1 cellular context compared by ENCODE assay signal in the genomic region with DNA sequence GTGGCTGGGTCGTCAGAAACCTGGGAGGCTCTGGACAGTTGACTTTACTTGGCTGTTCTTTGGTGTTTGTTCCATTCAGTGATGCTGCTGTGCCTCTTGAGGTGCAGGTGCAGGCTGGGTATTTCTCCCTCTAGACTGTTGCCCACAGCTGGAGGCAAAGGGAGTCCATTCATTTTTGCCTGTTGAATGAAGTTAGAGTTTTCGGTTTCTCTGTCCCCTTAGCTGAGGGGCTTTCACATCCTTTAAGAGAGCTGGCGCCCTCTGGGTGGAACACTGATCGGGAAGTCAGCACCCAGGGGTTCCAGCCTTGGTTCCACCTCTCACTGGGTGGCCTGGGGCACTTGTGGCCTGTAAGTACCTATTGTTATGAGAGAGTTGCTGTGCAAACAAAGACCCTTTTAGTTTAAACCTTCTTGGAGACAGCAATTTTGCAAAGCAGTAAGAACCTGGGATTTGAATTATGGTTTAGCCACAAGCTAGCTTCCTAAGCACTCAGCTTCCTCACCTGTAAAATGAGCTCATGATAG.
TF ChIP-seq lines count a peak whose summit lies in the region.

No MANE protein-coding gene starts in this region.

TF ChIP-seq in H1, 55 proteins besides CTCF, POLR2A, EP300 and RAD21:
- no peak for TF ChIP-seq CEBPB (IDR thresholded peaks at IDR 0.05; ENCODE audit: low read depth, low read length)
- TF ChIP-seq EZH2 (IDR thresholded peaks at IDR 0.05; ENCODE audit: low read depth, low read length, severe bottlenecking) = no peak
- TF ChIP-seq SUZ12 (IDR thresholded peaks at IDR 0.05; ENCODE audit: low read length) = no peak
- no peak for TF ChIP-seq GTF2F1 (IDR thresholded peaks at IDR 0.05; ENCODE audit: borderline replicate concordance, low read depth, low read length)
- no peak for TF ChIP-seq SIN3A (conservative IDR thresholded peaks at IDR 0.05 in 1 of 2, IDR thresholded peaks at IDR 0.05 in 1 of 2; ENCODE audit: low read depth in 1 of 2, low read length in 2 of 2)
- no peak for TF ChIP-seq HDAC2 (IDR thresholded peaks at IDR 0.05; ENCODE audit: borderline replicate concordance in 1 of 2, low read depth in 2 of 2, low read length in 2 of 2)
- TF ChIP-seq TAF7 (optimal IDR thresholded peaks at IDR 0.05; ENCODE audit: borderline replicate concordance, low read depth, low read length) = no peak
- TF ChIP-seq HDAC6 (IDR thresholded peaks at IDR 0.05; ENCODE audit: low read depth, low read length) = no peak
- TF ChIP-seq, protein P1, sequence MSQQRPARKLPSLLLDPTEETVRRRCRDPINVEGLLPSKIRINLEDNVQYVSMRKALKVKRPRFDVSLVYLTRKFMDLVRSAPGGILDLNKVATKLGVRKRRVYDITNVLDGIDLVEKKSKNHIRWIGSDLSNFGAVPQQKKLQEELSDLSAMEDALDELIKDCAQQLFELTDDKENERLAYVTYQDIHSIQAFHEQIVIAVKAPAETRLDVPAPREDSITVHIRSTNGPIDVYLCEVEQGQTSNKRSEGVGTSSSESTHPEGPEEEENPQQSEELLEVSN (IDR thresholded peaks at IDR 0.05) = no peak
- TF ChIP-seq, protein P2, sequence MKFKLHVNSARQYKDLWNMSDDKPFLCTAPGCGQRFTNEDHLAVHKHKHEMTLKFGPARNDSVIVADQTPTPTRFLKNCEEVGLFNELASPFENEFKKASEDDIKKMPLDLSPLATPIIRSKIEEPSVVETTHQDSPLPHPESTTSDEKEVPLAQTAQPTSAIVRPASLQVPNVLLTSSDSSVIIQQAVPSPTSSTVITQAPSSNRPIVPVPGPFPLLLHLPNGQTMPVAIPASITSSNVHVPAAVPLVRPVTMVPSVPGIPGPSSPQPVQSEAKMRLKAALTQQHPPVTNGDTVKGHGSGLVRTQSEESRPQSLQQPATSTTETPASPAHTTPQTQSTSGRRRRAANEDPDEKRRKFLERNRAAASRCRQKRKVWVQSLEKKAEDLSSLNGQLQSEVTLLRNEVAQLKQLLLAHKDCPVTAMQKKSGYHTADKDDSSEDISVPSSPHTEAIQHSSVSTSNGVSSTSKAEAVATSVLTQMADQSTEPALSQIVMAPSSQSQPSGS (IDR thresholded peaks at IDR 0.05; ENCODE audit: low read length) = no peak
- TF ChIP-seq, protein P3, sequence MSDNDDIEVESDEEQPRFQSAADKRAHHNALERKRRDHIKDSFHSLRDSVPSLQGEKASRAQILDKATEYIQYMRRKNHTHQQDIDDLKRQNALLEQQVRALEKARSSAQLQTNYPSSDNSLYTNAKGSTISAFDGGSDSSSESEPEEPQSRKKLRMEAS (IDR thresholded peaks at IDR 0.05) = no peak
- TF ChIP-seq EGR1 (IDR thresholded peaks at IDR 0.05; ENCODE audit: borderline replicate concordance, low read depth, low read length) = no peak
- no peak for TF ChIP-seq SP2 (IDR thresholded peaks at IDR 0.05; ENCODE audit: low read length)
- TF ChIP-seq FOSL1 (IDR thresholded peaks at IDR 0.05; ENCODE audit: insufficient read depth, low read depth, low read length) = no peak
- TF ChIP-seq CTBP2 (IDR thresholded peaks at IDR 0.05; ENCODE audit: borderline replicate concordance, insufficient read depth, insufficient read length, low read length) = no peak
- TF ChIP-seq, protein P4, sequence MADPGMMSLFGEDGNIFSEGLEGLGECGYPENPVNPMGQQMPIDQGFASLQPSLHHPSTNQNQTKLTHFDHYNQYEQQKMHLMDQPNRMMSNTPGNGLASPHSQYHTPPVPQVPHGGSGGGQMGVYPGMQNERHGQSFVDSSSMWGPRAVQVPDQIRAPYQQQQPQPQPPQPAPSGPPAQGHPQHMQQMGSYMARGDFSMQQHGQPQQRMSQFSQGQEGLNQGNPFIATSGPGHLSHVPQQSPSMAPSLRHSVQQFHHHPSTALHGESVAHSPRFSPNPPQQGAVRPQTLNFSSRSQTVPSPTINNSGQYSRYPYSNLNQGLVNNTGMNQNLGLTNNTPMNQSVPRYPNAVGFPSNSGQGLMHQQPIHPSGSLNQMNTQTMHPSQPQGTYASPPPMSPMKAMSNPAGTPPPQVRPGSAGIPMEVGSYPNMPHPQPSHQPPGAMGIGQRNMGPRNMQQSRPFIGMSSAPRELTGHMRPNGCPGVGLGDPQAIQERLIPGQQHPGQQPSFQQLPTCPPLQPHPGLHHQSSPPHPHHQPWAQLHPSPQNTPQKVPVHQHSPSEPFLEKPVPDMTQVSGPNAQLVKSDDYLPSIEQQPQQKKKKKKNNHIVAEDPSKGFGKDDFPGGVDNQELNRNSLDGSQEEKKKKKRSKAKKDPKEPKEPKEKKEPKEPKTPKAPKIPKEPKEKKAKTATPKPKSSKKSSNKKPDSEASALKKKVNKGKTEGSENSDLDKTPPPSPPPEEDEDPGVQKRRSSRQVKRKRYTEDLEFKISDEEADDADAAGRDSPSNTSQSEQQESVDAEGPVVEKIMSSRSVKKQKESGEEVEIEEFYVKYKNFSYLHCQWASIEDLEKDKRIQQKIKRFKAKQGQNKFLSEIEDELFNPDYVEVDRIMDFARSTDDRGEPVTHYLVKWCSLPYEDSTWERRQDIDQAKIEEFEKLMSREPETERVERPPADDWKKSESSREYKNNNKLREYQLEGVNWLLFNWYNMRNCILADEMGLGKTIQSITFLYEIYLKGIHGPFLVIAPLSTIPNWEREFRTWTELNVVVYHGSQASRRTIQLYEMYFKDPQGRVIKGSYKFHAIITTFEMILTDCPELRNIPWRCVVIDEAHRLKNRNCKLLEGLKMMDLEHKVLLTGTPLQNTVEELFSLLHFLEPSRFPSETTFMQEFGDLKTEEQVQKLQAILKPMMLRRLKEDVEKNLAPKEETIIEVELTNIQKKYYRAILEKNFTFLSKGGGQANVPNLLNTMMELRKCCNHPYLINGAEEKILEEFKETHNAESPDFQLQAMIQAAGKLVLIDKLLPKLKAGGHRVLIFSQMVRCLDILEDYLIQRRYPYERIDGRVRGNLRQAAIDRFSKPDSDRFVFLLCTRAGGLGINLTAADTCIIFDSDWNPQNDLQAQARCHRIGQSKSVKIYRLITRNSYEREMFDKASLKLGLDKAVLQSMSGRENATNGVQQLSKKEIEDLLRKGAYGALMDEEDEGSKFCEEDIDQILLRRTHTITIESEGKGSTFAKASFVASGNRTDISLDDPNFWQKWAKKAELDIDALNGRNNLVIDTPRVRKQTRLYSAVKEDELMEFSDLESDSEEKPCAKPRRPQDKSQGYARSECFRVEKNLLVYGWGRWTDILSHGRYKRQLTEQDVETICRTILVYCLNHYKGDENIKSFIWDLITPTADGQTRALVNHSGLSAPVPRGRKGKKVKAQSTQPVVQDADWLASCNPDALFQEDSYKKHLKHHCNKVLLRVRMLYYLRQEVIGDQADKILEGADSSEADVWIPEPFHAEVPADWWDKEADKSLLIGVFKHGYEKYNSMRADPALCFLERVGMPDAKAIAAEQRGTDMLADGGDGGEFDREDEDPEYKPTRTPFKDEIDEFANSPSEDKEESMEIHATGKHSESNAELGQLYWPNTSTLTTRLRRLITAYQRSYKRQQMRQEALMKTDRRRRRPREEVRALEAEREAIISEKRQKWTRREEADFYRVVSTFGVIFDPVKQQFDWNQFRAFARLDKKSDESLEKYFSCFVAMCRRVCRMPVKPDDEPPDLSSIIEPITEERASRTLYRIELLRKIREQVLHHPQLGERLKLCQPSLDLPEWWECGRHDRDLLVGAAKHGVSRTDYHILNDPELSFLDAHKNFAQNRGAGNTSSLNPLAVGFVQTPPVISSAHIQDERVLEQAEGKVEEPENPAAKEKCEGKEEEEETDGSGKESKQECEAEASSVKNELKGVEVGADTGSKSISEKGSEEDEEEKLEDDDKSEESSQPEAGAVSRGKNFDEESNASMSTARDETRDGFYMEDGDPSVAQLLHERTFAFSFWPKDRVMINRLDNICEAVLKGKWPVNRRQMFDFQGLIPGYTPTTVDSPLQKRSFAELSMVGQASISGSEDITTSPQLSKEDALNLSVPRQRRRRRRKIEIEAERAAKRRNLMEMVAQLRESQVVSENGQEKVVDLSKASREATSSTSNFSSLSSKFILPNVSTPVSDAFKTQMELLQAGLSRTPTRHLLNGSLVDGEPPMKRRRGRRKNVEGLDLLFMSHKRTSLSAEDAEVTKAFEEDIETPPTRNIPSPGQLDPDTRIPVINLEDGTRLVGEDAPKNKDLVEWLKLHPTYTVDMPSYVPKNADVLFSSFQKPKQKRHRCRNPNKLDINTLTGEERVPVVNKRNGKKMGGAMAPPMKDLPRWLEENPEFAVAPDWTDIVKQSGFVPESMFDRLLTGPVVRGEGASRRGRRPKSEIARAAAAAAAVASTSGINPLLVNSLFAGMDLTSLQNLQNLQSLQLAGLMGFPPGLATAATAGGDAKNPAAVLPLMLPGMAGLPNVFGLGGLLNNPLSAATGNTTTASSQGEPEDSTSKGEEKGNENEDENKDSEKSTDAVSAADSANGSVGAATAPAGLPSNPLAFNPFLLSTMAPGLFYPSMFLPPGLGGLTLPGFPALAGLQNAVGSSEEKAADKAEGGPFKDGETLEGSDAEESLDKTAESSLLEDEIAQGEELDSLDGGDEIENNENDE (IDR thresholded peaks at IDR 0.05; ENCODE audit: insufficient replicate concordance, low read length) = no peak
